Comparison of ENCODE assay signal across 9 cellular contexts in the genomic region with DNA sequence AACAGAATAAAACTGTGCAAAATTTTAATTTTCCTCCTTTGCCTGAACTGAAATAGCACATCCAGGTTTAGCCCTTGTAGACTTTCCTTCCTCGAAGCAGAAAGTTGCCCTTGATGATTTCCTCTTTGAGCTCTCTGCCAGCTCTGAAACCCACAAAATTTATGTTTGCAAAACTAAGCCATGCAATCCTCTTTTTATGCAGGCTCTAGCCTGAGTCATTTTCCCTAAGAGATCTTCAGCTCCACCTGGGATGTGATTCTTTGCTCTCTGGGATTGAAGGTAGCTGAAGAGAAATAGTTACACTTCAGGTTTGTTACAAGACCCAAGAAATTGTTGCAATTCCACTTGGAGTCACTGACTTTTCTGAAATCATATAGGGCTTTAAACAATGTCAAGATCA. TPM values are rescaled to one million over a fixed set of nuclear protein-coding genes. Genes with fewer than 3 reads are reported as not detected.
A peak's percentile ranks its signal among the peaks of the same experiment; 100 is the strongest.
DNase-seq lines count a peak whose midpoint lies in the region; ATAC-seq, FAIRE-seq and TF ChIP-seq lines count a peak whose summit lies in the region.
"Had no signal": no experiment of that assay in that cellular context is flagged by ENCODE, and none has a peak within 500 bp of the region (broad histone marks: within the 10 kb centered on the region; RNA-seq: fewer than 3 reads in every experiment).

No MANE protein-coding gene starts in this region.

- peak overlapping the region; percentile 78 for H3K4me3 ChIP-seq in fibroblast of mammary gland (ENCODE audit: control insufficient read depth, low read depth, low read length)

- POLR2A ChIA-PET in T-cell (lab: Charles Lee), result no interaction called here

- ATAC-seq in T-cell (replicated peaks in 1 of 4), result no peak
- ATAC-seq in stimulated activated effector memory CD8-positive, alpha-beta T cell treated with anti-CD3 and anti-CD28 coated beads, Interleukin-12 subunit alpha, Interleukin-12 subunit beta, amount 100 ng/mL, for 72 hours, result no peak

- H3K9me3 Mint-ChIP-seq in T-cell, result no peaks in the 10 kb centered on the region
- no peaks in the 10 kb centered on the region for H3K9me3 Mint-ChIP-seq in stimulated activated effector memory CD8-positive, alpha-beta T cell treated with anti-CD3 and anti-CD28 coated beads, Interleukin-12 subunit alpha, Interleukin-12 subunit beta, amount 100 ng/mL, for 72 hours

- H3K4me1 Mint-ChIP-seq in T-cell, result peaks cover 14 to 21% (median 17%) of the 10 kb centered on the region in 3 donors
- H3K4me1 Mint-ChIP-seq in stimulated activated effector memory CD8-positive, alpha-beta T cell treated with anti-CD3 and anti-CD28 coated beads, Interleukin-12 subunit alpha, Interleukin-12 subunit beta, amount 100 ng/mL, for 72 hours, result peaks cover 6% of the 10 kb centered on the region

- peak overlapping the region; percentile 66 to 70 (median 66) for H3K4me3 Mint-ChIP-seq in T-cell
- H3K4me3 Mint-ChIP-seq in stimulated activated effector memory CD8-positive, alpha-beta T cell treated with anti-CD3 and anti-CD28 coated beads, Interleukin-12 subunit alpha, Interleukin-12 subunit beta, amount 100 ng/mL, for 72 hours, result peak overlapping the region; percentile 78

- no peaks in the 10 kb centered on the region for H3K36me3 Mint-ChIP-seq in T-cell
- H3K36me3 Mint-ChIP-seq in stimulated activated effector memory CD8-positive, alpha-beta T cell treated with anti-CD3 and anti-CD28 coated beads, Interleukin-12 subunit alpha, Interleukin-12 subunit beta, amount 100 ng/mL, for 72 hours, result no peaks in the 10 kb centered on the region

- H3K27me3 Mint-ChIP-seq in T-cell, result peaks cover 68 to 79% of the 10 kb centered on the region in 2 donors

- no peak for TF ChIP-seq CTCF in fibroblast of mammary gland (conservative IDR thresholded peaks at IDR 0.05; ENCODE audit: control insufficient read depth, insufficient read depth, low read depth, low read length)
- no peak for TF ChIP-seq CTCF in D721Med (IDR thresholded peaks at IDR 0.05; ENCODE audit: insufficient read depth, missing control alignments)

- DNase-seq in NOMO-1 treated with DMSO at 0.1 percent for 48 hours (lab: John Stamatoyannopoulos, UW; ENCODE audit: unreplicated experiment) (peak; percentile 35), NOMO-1 treated with dmso at 0.1 percent for 144 hours (lab: John Stamatoyannopoulos, UW; ENCODE audit: unreplicated experiment) (no peak), T-cell (no peak), fibroblast of mammary gland (ENCODE audit: low read depth) (peak; percentile 80), GDM1 (lab: John Stamatoyannopoulos, UW) (no peak), D721Med (ENCODE audit: insufficient read length, low spot score) (no peak)
- no peak for DNase-seq in stimulated activated effector memory CD8-positive, alpha-beta T cell treated with anti-CD3 and anti-CD28 coated beads, Interleukin-12 subunit alpha, Interleukin-12 subunit beta, amount 100 ng/mL, for 72 hours (ENCODE audit: low spot score in 2 of 2)
- no peak for DNase-seq in stimulated activated CD4-positive, alpha-beta T cell treated with anti-CD3 and anti-CD28 coated beads, Interleukin-4, amount 100 ng/mL, for 1 hour
- DNase-seq: midbrain had no signal

- FAIRE-seq in D721Med (lab: Jason Lieb, UNC), result no peak

- CTCF ChIA-PET in T-cell (lab: Charles Lee), result no interaction called here

- no peak overlapping the region for H3K27ac Mint-ChIP-seq in T-cell
- no peak overlapping the region for H3K27ac Mint-ChIP-seq in stimulated activated effector memory CD8-positive, alpha-beta T cell treated with anti-CD3 and anti-CD28 coated beads, Interleukin-12 subunit alpha, Interleukin-12 subunit beta, amount 100 ng/mL, for 72 hours

RNA-seq across cellular contexts. Expression of a gene that starts 1.4 kb away (rescaled TPM):
- total RNA-seq in T-cell, result 1 to 10 TPM in 1 of 5 donors, under 1 TPM in 2, not detected in 2; 0.29 to 1.0 (median 0.66) TPM

Comparison
In these comparisons a context has a peak if more than half of its experiments do, and no peak if none do; other contexts are left out.
1. DNase-seq: peak in NOMO-1 treated with DMSO at 0.1 percent for 48 hours (single experiment) and fibroblast of mammary gland (single experiment); none in NOMO-1 treated with dmso at 0.1 percent for 144 hours (single experiment), T-cell (0 of 34), stimulated activated effector memory CD8-positive, alpha-beta T cell treated with anti-CD3 and anti-CD28 coated beads, Interleukin-12 subunit alpha, Interleukin-12 subunit beta, amount 100 ng/mL, for 72 hours (0 of 2), stimulated activated CD4-positive, alpha-beta T cell treated with anti-CD3 and anti-CD28 coated beads, Interleukin-4, amount 100 ng/mL, for 1 hour (single experiment), GDM1 (single experiment) and D721Med (single experiment).